34 cellular contexts compared by ENCODE assay signal in the genomic region with DNA sequence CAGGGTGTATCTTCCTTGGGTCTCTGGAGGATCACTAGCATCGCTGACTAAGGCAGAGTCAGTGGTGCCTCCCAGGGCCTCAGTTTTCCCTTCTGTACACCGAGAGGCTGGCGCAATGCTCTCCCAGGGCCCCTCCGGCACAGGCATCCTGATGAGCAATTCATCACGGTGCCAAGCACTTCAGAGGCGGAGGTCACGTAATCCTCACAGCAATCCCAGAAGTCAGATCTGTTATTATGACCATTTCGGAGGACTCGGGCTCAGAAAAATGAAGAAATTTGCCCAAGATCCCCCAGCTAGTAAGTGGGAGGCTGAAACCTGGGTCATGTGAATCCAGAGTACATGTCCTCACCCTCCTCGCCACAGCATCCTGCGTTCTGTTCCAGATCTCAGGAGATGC. TPM values are rescaled to one million over a fixed set of nuclear protein-coding genes. Genes with fewer than 3 reads are reported as not detected.
"Had no signal": no experiment of that assay in that cellular context is flagged by ENCODE, and none has a peak within 500 bp of the region (broad histone marks: within the 10 kb centered on the region; RNA-seq: fewer than 3 reads in every experiment).

No MANE protein-coding gene starts in this region.

- H3K4me3 ChIP-seq: ascending aorta, breast epithelium, cardiac muscle cell, colonic mucosa, esophagus muscularis mucosa, gastroesophageal sphincter, heart right ventricle, hepatocyte had no signal

- H3K27ac Mint-ChIP-seq: activated B cell treated with CpG ODN at 0.5 μM for 24 hours; activated CD8-positive, alpha-beta T cell treated with anti-CD3 and anti-CD28 coated beads for 36 hours; activated naive CD4-positive, alpha-beta T cell treated with anti-CD3 and anti-CD28 coated beads, Interleukin-2, amount 10 ng/mL, durations not matched to agents 7 days and 5 days; activated naive CD4-positive, alpha-beta T cell treated with anti-CD3 and anti-CD28 coated beads, Interleukin-2, amount 50 U/mL, for 72 hours; activated naive CD8-positive, alpha-beta T cell treated with anti-CD3 and anti-CD28 coated beads, Interleukin-2, amount 10 ng/mL, durations not matched to agents 7 days and 5 days; activated T-cell treated with anti-CD3 and anti-CD28 coated beads, Interleukin-2, amount 50 U/mL, for 24 hours; activated T-cell treated with anti-CD3 and anti-CD28 coated beads, Interleukin-2, amount 50 U/mL, for 72 hours; brain had no signal

- H3K27ac ChIP-seq: ascending aorta, breast epithelium, cardiac muscle cell, colonic mucosa, esophagus muscularis mucosa, gastroesophageal sphincter, heart right ventricle, hepatocyte, VCaP had no signal

- H3K4me3 Mint-ChIP-seq: activated B cell treated with CpG ODN at 0.5 μM for 24 hours; activated CD8-positive, alpha-beta T cell treated with anti-CD3 and anti-CD28 coated beads for 36 hours; activated naive CD4-positive, alpha-beta T cell treated with anti-CD3 and anti-CD28 coated beads, Interleukin-2, amount 10 ng/mL, durations not matched to agents 7 days and 5 days; activated naive CD8-positive, alpha-beta T cell treated with anti-CD3 and anti-CD28 coated beads, Interleukin-2, amount 10 ng/mL, durations not matched to agents 7 days and 5 days; activated T-cell treated with anti-CD3 and anti-CD28 coated beads, Interleukin-2, amount 50 U/mL, for 24 hours; activated T-cell treated with anti-CD3 and anti-CD28 coated beads, Interleukin-2, amount 50 U/mL, for 72 hours; brain had no signal

- H3K4me1 Mint-ChIP-seq: activated B cell treated with CpG ODN at 0.5 μM for 24 hours; activated naive CD4-positive, alpha-beta T cell treated with anti-CD3 and anti-CD28 coated beads, Interleukin-2, amount 10 ng/mL, durations not matched to agents 7 days and 5 days; activated naive CD8-positive, alpha-beta T cell treated with anti-CD3 and anti-CD28 coated beads, Interleukin-2, amount 10 ng/mL, durations not matched to agents 7 days and 5 days had no signal

- H3K9me3 ChIP-seq: ascending aorta, breast epithelium, colonic mucosa, heart right ventricle had no signal

- H3K27me3 Mint-ChIP-seq: activated naive CD8-positive, alpha-beta T cell treated with anti-CD3 and anti-CD28 coated beads, Interleukin-2, amount 10 ng/mL, durations not matched to agents 7 days and 5 days had no signal

- H3K9me3 Mint-ChIP-seq: activated B cell treated with CpG ODN at 0.5 μM for 24 hours; activated CD8-positive, alpha-beta T cell treated with anti-CD3 and anti-CD28 coated beads for 36 hours; activated naive CD4-positive, alpha-beta T cell treated with anti-CD3 and anti-CD28 coated beads, Interleukin-2, amount 10 ng/mL, durations not matched to agents 7 days and 5 days; activated naive CD4-positive, alpha-beta T cell treated with anti-CD3 and anti-CD28 coated beads, Interleukin-2, amount 50 U/mL, for 72 hours; activated naive CD8-positive, alpha-beta T cell treated with anti-CD3 and anti-CD28 coated beads, Interleukin-2, amount 10 ng/mL, durations not matched to agents 7 days and 5 days; activated T-cell treated with anti-CD3 and anti-CD28 coated beads, Interleukin-2, amount 50 U/mL, for 24 hours; activated T-cell treated with anti-CD3 and anti-CD28 coated beads, Interleukin-2, amount 50 U/mL, for 72 hours had no signal

- ATAC-seq: activated CD4-positive, CD25-positive, alpha-beta regulatory T cell treated with anti-CD3 and anti-CD28 coated beads, Interleukin-2, amount 50 U/mL, for 24 hours; activated CD8-positive, alpha-beta T cell treated with anti-CD3 and anti-CD28 coated beads for 36 hours; activated naive CD4-positive, alpha-beta T cell treated with anti-CD3 and anti-CD28 coated beads, Interleukin-2, amount 50 U/mL, for 72 hours; activated T-cell treated with anti-CD3 and anti-CD28 coated beads, Interleukin-2, amount 50 U/mL, for 72 hours; gastroesophageal sphincter; heart right ventricle had no signal

- DNase-seq: activated B cell treated with CpG ODN at 0.5 μM for 24 hours; activated CD4-positive, alpha-beta T cell treated with anti-CD3 and anti-CD28 coated beads for 48 hours; activated CD4-positive, alpha-beta T cell treated with anti-CD3 and anti-CD28 coated beads, Interleukin-2, amount 50 U/mL, for 1 hour; activated CD4-positive, alpha-beta T cell treated with anti-CD3 and anti-CD28 coated beads, Interleukin-2, amount 50 U/mL, for 48 hours; activated CD8-positive, alpha-beta T cell treated with anti-CD3 and anti-CD28 coated beads for 36 hours; activated gamma-delta T cell; activated naive CD4-positive, alpha-beta T cell; activated naive CD4-positive, alpha-beta T cell treated with anti-CD3 and anti-CD28 coated beads, Interleukin-2, amount 10 ng/mL, durations not matched to agents 7 days and 5 days; activated naive CD8-positive, alpha-beta T cell treated with anti-CD3 and anti-CD28 coated beads, Interleukin-2, amount 10 ng/mL, durations not matched to agents 7 days and 5 days; activated T-cell treated with anti-CD3 and anti-CD28 coated beads for 4 hours; activated T-cell treated with anti-CD3 and anti-CD28 coated beads, Interleukin-2, amount 50 U/mL, for 24 hours; activated T-cell treated with anti-CD3 and anti-CD28 coated beads, Interleukin-2, amount 50 U/mL, for 72 hours; central memory CD4-positive, alpha-beta T cell; cerebellar nuclear complex; colonic mucosa; effector memory CD4-positive, alpha-beta T cell; erythroblast; foreskin melanocyte; heart right ventricle; T-helper 2 cell had no signal

- H3K36me3 ChIP-seq: ascending aorta, breast epithelium, cardiac muscle cell, colonic mucosa, esophagus muscularis mucosa, gastroesophageal sphincter, heart right ventricle had no signal

- H3K36me3 Mint-ChIP-seq: activated naive CD4-positive, alpha-beta T cell treated with anti-CD3 and anti-CD28 coated beads, Interleukin-2, amount 10 ng/mL, durations not matched to agents 7 days and 5 days; activated naive CD4-positive, alpha-beta T cell treated with anti-CD3 and anti-CD28 coated beads, Interleukin-2, amount 50 U/mL, for 72 hours; activated naive CD8-positive, alpha-beta T cell treated with anti-CD3 and anti-CD28 coated beads, Interleukin-2, amount 10 ng/mL, durations not matched to agents 7 days and 5 days; brain had no signal

- H3K4me1 ChIP-seq: ascending aorta, breast epithelium, colonic mucosa, esophagus muscularis mucosa, gastroesophageal sphincter, heart right ventricle had no signal

- H3K27me3 ChIP-seq: ascending aorta, cardiac muscle cell, colonic mucosa, hepatocyte had no signal

RNA-seq across cellular contexts. Expression of a gene that starts 46.5 kb away (rescaled TPM):
- total RNA-seq: activated B cell treated with CpG ODN at 0.5 μM for 24 hours; activated CD8-positive, alpha-beta memory T cell treated with anti-CD3 and anti-CD28 coated beads for 36 hours; activated CD8-positive, alpha-beta T cell treated with anti-CD3 and anti-CD28 coated beads for 36 hours; activated naive CD4-positive, alpha-beta T cell treated with anti-CD3 and anti-CD28 coated beads, Interleukin-2, amount 50 U/mL, for 72 hours; activated naive CD8-positive, alpha-beta T cell treated with anti-CD3 and anti-CD28 coated beads, Interleukin-2, amount 10 ng/mL, durations not matched to agents 7 days and 5 days; activated T-cell treated with anti-CD3 and anti-CD28 coated beads, Interleukin-2, amount 50 U/mL, for 72 hours; ascending aorta; breast epithelium; cardiac muscle cell; colonic mucosa; dermis microvascular lymphatic vessel endothelial cell; esophagus muscularis mucosa; gastroesophageal sphincter; glomerular endothelial cell; heart right ventricle; hepatocyte; T-helper 1 cell treated with Interleukin-12 subunit alpha and Interleukin-12 subunit beta and Interleukin-4 antibody, amounts not matched to agents 30 ng/mL and 1 ng/mL, for 36 hours had no signal
- polyA plus RNA-seq: cardiac muscle cell, hepatocyte had no signal

RNA-seq across cellular contexts. Expression of a gene that starts 55.8 kb away (rescaled TPM):
- total RNA-seq: ascending aorta had no signal
